In genomic region chr2:86006524-86006923, GRCh38 we compare ENCODE assay signal across 3 cellular contexts.
TF ChIP-seq lines count a peak whose summit lies in the region.

No MANE protein-coding gene starts in this region.

TF ChIP-seq in A549, 52 proteins besides CTCF, POLR2A, EP300 and RAD21:
- 0 out of 2 replicates have a peak, but pooled peaks have one; percentile 41 for TF ChIP-seq KDM1A (IDR thresholded peaks at IDR 0.05; ENCODE audit: low read depth)
- TF ChIP-seq HDAC2 (IDR thresholded peaks at IDR 0.05): peak; percentile 84; the same call in 1 of the 2 replicates
- no peak for TF ChIP-seq NR3C1 (IDR thresholded peaks at IDR 0.05)

TF ChIP-seq in HEK293, 187 proteins besides CTCF, POLR2A, EP300 and RAD21:
- peak; percentile 43 for TF ChIP-seq SETDB1 (IDR thresholded peaks at IDR 0.05; ENCODE audit: insufficient read length, low read length)
- no peak for TF ChIP-seq ZSCAN16 (tag by site-specific recombination; IDR thresholded peaks at IDR 0.05)

TF ChIP-seq in K562, 482 proteins besides CTCF, POLR2A, EP300 and RAD21:
- TF ChIP-seq HDAC2 (IDR thresholded peaks at IDR 0.05) (0 out of 2 replicates have a peak, but pooled peaks have one; percentile 23), KDM1A (IDR thresholded peaks at IDR 0.05) (peak in 1 of 2 experiments; percentile 47; a peak in 1 of 4 replicates), ILK (tag; IDR thresholded peaks at IDR 0.05; ENCODE audit: borderline replicate concordance, low read depth) (no peak), E2F4 (CRISPR knock-in tag; IDR thresholded peaks at IDR 0.05; ENCODE audit: low read depth) (no peak), NRF1 (conservative IDR thresholded peaks at IDR 0.05 in 1 of 2, IDR thresholded peaks at IDR 0.05 in 1 of 2) (no peak), ZNF644 (tag; IDR thresholded peaks at IDR 0.05; ENCODE audit: low read depth) (no peak), ADNP (tag; IDR thresholded peaks at IDR 0.05) (peak; percentile 57; the same call in 1 of the 2 replicates), ZBTB1 (CRISPR knock-in tag; IDR thresholded peaks at IDR 0.05; ENCODE audit: borderline replicate concordance, low read depth) (no peak), CHCHD3 (CRISPR knock-in tag; IDR thresholded peaks at IDR 0.05) (no peak), ZNF75A (CRISPR knock-in tag; IDR thresholded peaks at IDR 0.05) (no peak), ZNF551 (CRISPR knock-in tag; IDR thresholded peaks at IDR 0.05) (no peak), BCOR (IDR thresholded peaks at IDR 0.05) (peak; percentile 86), ZBTB5 (IDR thresholded peaks at IDR 0.05) (no peak), ZNF140 (CRISPR knock-in tag; IDR thresholded peaks at IDR 0.05) (no peak), ZNF778 (CRISPR knock-in tag; IDR thresholded peaks at IDR 0.05) (no peak), CBX3 (IDR thresholded peaks at IDR 0.05; ENCODE audit: borderline replicate concordance in 1 of 2, low read length in 2 of 2) (0 out of 3 replicates have a peak, but pooled peaks of 1 of the 2 experiments have one; percentile 30), NONO (IDR thresholded peaks at IDR 0.05; ENCODE audit: low read depth in 2 of 2, low read length in 1 of 2) (no peak), SREBF2 (CRISPR knock-in tag; IDR thresholded peaks at IDR 0.05) (no peak), POLR2AphosphoS5 (IDR thresholded peaks at IDR 0.05; ENCODE audit: control insufficient read depth, insufficient read depth, low read depth, low read length) (no peak), IFI16 (CRISPR knock-in tag; IDR thresholded peaks at IDR 0.05) (no peak), RBM25 (IDR thresholded peaks at IDR 0.05; ENCODE audit: low read depth, low read length, severe bottlenecking) (peak; percentile 70), ASH1L (IDR thresholded peaks at IDR 0.05; ENCODE audit: borderline replicate concordance, low read depth, partially characterized antibody) (no peak), CBFA2T2 (conservative IDR thresholded peaks at IDR 0.05) (no peak), TRIM28 (IDR thresholded peaks at IDR 0.05) (peak; percentile 82; the same call in 1 of the 2 replicates), ZNF699 (CRISPR knock-in tag; IDR thresholded peaks at IDR 0.05; ENCODE audit: insufficient replicate concordance) (no peak), ARID3A (IDR thresholded peaks at IDR 0.05; ENCODE audit: borderline replicate concordance, low read depth, low read length) (no peak), GABPB1 (CRISPR knock-in tag; IDR thresholded peaks at IDR 0.05) (no peak), HNRNPH1 (optimal IDR thresholded peaks at IDR 0.05; ENCODE audit: low read depth, low read length) (no peak), GATAD2A (IDR thresholded peaks at IDR 0.05) (no peak), RCOR1 (IDR thresholded peaks at IDR 0.05; ENCODE audit: borderline replicate concordance in 1 of 2, low read depth in 2 of 2, low read length in 2 of 2) (0 out of 4 replicates have a peak, but pooled peaks of 1 of the 2 experiments have one; percentile 12), ZNF232 (CRISPR knock-in tag; IDR thresholded peaks at IDR 0.05) (no peak), SMAD3 (CRISPR knock-in tag; conservative IDR thresholded peaks at IDR 0.05) (no peak), ZNF263 (CRISPR knock-in tag; IDR thresholded peaks at IDR 0.05; ENCODE audit: borderline replicate concordance) (no peak), DACH1 (IDR thresholded peaks at IDR 0.05; ENCODE audit: partially characterized antibody) (no peak), HSF4 (CRISPR knock-in tag; IDR thresholded peaks at IDR 0.05; ENCODE audit: borderline replicate concordance) (no peak), TEAD4 (IDR thresholded peaks at IDR 0.05; ENCODE audit: low read length) (no peak), TEAD4 (CRISPR knock-in tag; IDR thresholded peaks at IDR 0.05; ENCODE audit: borderline replicate concordance) (no peak), POLR2B (IDR thresholded peaks at IDR 0.05; ENCODE audit: low read depth, partially characterized antibody) (no peak)
- TF ChIP-seq, protein P1, sequence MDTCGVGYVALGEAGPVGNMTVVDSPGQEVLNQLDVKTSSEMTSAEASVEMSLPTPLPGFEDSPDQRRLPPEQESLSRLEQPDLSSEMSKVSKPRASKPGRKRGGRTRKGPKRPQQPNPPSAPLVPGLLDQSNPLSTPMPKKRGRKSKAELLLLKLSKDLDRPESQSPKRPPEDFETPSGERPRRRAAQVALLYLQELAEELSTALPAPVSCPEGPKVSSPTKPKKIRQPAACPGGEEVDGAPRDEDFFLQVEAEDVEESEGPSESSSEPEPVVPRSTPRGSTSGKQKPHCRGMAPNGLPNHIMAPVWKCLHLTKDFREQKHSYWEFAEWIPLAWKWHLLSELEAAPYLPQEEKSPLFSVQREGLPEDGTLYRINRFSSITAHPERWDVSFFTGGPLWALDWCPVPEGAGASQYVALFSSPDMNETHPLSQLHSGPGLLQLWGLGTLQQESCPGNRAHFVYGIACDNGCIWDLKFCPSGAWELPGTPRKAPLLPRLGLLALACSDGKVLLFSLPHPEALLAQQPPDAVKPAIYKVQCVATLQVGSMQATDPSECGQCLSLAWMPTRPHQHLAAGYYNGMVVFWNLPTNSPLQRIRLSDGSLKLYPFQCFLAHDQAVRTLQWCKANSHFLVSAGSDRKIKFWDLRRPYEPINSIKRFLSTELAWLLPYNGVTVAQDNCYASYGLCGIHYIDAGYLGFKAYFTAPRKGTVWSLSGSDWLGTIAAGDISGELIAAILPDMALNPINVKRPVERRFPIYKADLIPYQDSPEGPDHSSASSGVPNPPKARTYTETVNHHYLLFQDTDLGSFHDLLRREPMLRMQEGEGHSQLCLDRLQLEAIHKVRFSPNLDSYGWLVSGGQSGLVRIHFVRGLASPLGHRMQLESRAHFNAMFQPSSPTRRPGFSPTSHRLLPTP (IDR thresholded peaks at IDR 0.05; ENCODE audit: borderline replicate concordance, extremely low read depth, insufficient read length): no peak
- TF ChIP-seq, protein P2, sequence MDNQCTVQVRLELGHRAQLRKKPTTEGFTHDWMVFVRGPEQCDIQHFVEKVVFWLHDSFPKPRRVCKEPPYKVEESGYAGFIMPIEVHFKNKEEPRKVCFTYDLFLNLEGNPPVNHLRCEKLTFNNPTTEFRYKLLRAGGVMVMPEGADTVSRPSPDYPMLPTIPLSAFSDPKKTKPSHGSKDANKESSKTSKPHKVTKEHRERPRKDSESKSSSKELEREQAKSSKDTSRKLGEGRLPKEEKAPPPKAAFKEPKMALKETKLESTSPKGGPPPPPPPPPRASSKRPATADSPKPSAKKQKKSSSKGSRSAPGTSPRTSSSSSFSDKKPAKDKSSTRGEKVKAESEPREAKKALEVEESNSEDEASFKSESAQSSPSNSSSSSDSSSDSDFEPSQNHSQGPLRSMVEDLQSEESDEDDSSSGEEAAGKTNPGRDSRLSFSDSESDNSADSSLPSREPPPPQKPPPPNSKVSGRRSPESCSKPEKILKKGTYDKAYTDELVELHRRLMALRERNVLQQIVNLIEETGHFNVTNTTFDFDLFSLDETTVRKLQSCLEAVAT (IDR thresholded peaks at IDR 0.05): no peak
- TF ChIP-seq, protein P3, sequence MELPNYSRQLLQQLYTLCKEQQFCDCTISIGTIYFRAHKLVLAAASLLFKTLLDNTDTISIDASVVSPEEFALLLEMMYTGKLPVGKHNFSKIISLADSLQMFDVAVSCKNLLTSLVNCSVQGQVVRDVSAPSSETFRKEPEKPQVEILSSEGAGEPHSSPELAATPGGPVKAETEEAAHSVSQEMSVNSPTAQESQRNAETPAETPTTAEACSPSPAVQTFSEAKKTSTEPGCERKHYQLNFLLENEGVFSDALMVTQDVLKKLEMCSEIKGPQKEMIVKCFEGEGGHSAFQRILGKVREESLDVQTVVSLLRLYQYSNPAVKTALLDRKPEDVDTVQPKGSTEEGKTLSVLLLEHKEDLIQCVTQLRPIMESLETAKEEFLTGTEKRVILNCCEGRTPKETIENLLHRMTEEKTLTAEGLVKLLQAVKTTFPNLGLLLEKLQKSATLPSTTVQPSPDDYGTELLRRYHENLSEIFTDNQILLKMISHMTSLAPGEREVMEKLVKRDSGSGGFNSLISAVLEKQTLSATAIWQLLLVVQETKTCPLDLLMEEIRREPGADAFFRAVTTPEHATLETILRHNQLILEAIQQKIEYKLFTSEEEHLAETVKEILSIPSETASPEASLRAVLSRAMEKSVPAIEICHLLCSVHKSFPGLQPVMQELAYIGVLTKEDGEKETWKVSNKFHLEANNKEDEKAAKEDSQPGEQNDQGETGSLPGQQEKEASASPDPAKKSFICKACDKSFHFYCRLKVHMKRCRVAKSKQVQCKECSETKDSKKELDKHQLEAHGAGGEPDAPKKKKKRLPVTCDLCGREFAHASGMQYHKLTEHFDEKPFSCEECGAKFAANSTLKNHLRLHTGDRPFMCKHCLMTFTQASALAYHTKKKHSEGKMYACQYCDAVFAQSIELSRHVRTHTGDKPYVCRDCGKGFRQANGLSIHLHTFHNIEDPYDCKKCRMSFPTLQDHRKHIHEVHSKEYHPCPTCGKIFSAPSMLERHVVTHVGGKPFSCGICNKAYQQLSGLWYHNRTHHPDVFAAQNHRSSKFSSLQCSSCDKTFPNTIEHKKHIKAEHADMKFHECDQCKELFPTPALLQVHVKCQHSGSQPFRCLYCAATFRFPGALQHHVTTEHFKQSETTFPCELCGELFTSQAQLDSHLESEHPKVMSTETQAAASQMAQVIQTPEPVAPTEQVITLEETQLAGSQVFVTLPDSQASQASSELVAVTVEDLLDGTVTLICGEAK (IDR thresholded peaks at IDR 0.05): no peak
- TF ChIP-seq, protein P3 (CRISPR knock-in tag; IDR thresholded peaks at IDR 0.05): no peak
